Comparison of ENCODE assay signal across 8 cellular contexts in the genomic region with DNA sequence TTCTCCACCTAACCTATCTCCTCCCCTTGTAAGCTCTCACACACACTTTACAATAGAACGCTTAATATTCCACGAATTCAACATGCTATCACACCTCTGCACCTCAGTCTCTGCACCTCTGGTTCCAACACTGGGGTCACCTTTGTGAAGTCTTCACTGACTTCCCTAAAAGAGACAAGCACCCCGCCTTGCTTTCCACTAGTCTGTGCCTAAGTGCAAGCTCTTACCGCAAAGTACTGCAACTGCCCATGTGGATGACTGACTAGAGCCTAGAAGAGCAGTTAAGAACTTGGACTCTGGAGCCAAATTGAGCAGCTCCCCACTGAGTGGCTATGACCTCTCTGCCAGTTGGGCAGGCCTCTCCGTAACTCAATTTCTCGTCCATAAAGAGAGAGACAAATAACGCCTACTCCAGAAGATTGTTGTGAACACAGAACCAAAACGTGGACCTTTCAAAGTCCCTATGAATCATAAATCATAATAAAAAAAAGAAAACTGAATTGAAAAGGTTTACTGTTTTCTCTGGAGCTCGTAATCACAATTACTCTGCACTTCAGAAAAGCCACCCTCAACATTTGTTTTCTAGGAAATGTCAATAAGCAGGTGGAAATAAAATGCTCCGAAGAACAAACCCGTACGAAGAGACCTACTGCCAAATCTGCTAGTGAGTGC. TPM values are rescaled to one million over a fixed set of nuclear protein-coding genes. Genes with fewer than 3 reads are reported as not detected.
DNase-seq lines count a peak whose midpoint lies in the region; ATAC-seq and TF ChIP-seq lines count a peak whose summit lies in the region.

No MANE protein-coding gene starts in this region.

- no peaks in the 10 kb centered on the region for H3K27me3 Mint-ChIP-seq in T-cell
- no peaks in the 10 kb centered on the region for H3K27me3 Mint-ChIP-seq in naive thymus-derived CD8-positive, alpha-beta T cell

- peaks cover 5% of the 10 kb centered on the region for H3K36me3 Mint-ChIP-seq in T-cell
- peaks cover 0 to 5% (median 5%) of the 10 kb centered on the region in 3 donors for H3K36me3 Mint-ChIP-seq in naive thymus-derived CD8-positive, alpha-beta T cell

- POLR2A ChIA-PET in T-cell (lab: Charles Lee) = interaction anchor here (0.5 to 1.8 kb wide), 7 partner anchors 10 to 649 kb away, joined by 3 to 7 read pairs (median 5); a partner anchor contains a TSS
- POLR2A ChIA-PET in naive thymus-derived CD8-positive, alpha-beta T cell (lab: Charles Lee) = no interaction called here

- peaks cover 4% of the 10 kb centered on the region for H3K36me3 ChIP-seq in BE2C
- H3K36me3 ChIP-seq in esophagus squamous epithelium = no peaks in the 10 kb centered on the region

- ATAC-seq in T-cell (replicated peaks in 1 of 4) (no peak), HG02884 (IDR thresholded peaks at IDR 0.05; ENCODE audit: unreplicated experiment) (no peak), HG02938 (IDR thresholded peaks at IDR 0.05; ENCODE audit: unreplicated experiment) (no peak)
- ATAC-seq in naive thymus-derived CD8-positive, alpha-beta T cell = no peak

- WGBS in esophagus squamous epithelium, 2 donors = 7 to 10% methylated on average over 12 of the region's 12 CpGs

- no peaks in the 10 kb centered on the region for H3K9me3 Mint-ChIP-seq in T-cell
- no peaks in the 10 kb centered on the region for H3K9me3 Mint-ChIP-seq in naive thymus-derived CD8-positive, alpha-beta T cell

- H3K27ac ChIP-seq in esophagus squamous epithelium = peak overlapping the region; percentile 94 to 100 (median 99)

- H3K27ac Mint-ChIP-seq in T-cell = peak overlapping the region; percentile 97 to 98
- H3K27ac Mint-ChIP-seq in naive thymus-derived CD8-positive, alpha-beta T cell = peak overlapping the region; percentile 25 to 100 (median 98)

- CTCF ChIA-PET in T-cell (lab: Charles Lee) = interaction anchor here in 1 of 2 donors (0.5 to 1.3 kb wide), 3 partner anchors 10 to 396 kb away, joined by 3 to 5 read pairs (median 4); a partner anchor contains a TSS

- H3K9me3 ChIP-seq in BE2C = no peaks in the 10 kb centered on the region
- no peaks in the 10 kb centered on the region for H3K9me3 ChIP-seq in esophagus squamous epithelium

- DNase-seq in BE2C (no peak), HCEC 1CT (peak; percentile 60), T-cell (peak in 1 of 34 experiments; percentile 32), esophagus squamous epithelium (lab: John Stamatoyannopoulos, UW) (no peak), NCI-H1694 treated with DMSO at 0.1 percent for 48 hours (lab: John Stamatoyannopoulos, UW) (no peak)
- DNase-seq in naive thymus-derived CD8-positive, alpha-beta T cell = peak in 2 of 10 donors; percentile 9 to 16

- no peak for TF ChIP-seq POLR2A in esophagus squamous epithelium (IDR thresholded peaks at IDR 0.05)

- no peaks in the 10 kb centered on the region for H3K4me1 ChIP-seq in BE2C
- peaks cover 27 to 90% (median 44%) of the 10 kb centered on the region in 3 donors for H3K4me1 ChIP-seq in esophagus squamous epithelium

- intact Hi-C loops in esophagus squamous epithelium (cut with DNase I) = no loop called here

- H3K27me3 ChIP-seq in BE2C (no peaks in the 10 kb centered on the region), esophagus squamous epithelium (no peaks in the 10 kb centered on the region)

- no peak for TF ChIP-seq CTCF in BE2C (IDR thresholded peaks at IDR 0.05; ENCODE audit: low read depth, low read length)
- no peak for TF ChIP-seq CTCF in esophagus squamous epithelium (IDR thresholded peaks at IDR 0.05)

- peaks cover 69 to 72% (median 71%) of the 10 kb centered on the region in 3 donors for H3K4me1 Mint-ChIP-seq in T-cell
- peaks cover 40 to 87% (median 67%) of the 10 kb centered on the region in 4 donors for H3K4me1 Mint-ChIP-seq in naive thymus-derived CD8-positive, alpha-beta T cell

- H3K4me3 ChIP-seq in BE2C (ENCODE audit: low read depth, low read length) = peak overlapping the region; percentile 96
- peak overlapping the region; percentile 84 to 97 (median 89) for H3K4me3 ChIP-seq in esophagus squamous epithelium

- H3K4me3 Mint-ChIP-seq in T-cell = peak overlapping the region; percentile 96 to 100 (median 96)
- H3K4me3 Mint-ChIP-seq in naive thymus-derived CD8-positive, alpha-beta T cell = peak overlapping the region; percentile 88 to 100 (median 98)

RNA-seq across cellular contexts. Expression of a gene that starts 1.2 kb away (rescaled TPM):
- 50.2 TPM for polyA plus RNA-seq in BE2C (2012; ENCODE audit: insufficient read depth, insufficient read length, low read depth)
- total RNA-seq in T-cell (10 to 100 TPM; 23.6 to 42.4 (median 28.5) TPM), esophagus squamous epithelium (10 to 100 TPM; 33.8 to 96.8 (median 84.8) TPM)
- 10 to 100 TPM; 26.3 to 30.1 TPM for total RNA-seq in naive thymus-derived CD8-positive, alpha-beta T cell
- polyA plus RNA-seq in naive thymus-derived CD8-positive, alpha-beta T cell = 10 to 100 TPM; 19.4 to 36.6 (median 28.4) TPM

RNA-seq across cellular contexts. Expression of a gene that starts 44.5 kb away (rescaled TPM):
- not detected for polyA plus RNA-seq in BE2C (2012; ENCODE audit: insufficient read depth, insufficient read length, low read depth)
- total RNA-seq in T-cell = not detected
- total RNA-seq in esophagus squamous epithelium = not detected
- not detected for total RNA-seq in naive thymus-derived CD8-positive, alpha-beta T cell
- polyA plus RNA-seq in naive thymus-derived CD8-positive, alpha-beta T cell = not detected
